In genomic region chr5:70953068-70953467, GRCh38 we compare ENCODE assay signal across 1 cellular context. TPM values are rescaled to one million over a fixed set of nuclear protein-coding genes. Genes with fewer than 3 reads are reported as not detected.
"Had no signal": no experiment of that assay in that cellular context is flagged by ENCODE, and none has a peak within 500 bp of the region (broad histone marks: within the 10 kb centered on the region; RNA-seq: fewer than 3 reads in every experiment).

No MANE protein-coding gene starts in this region.

RNA-seq across cellular contexts. Expression of gene SERF1A, which starts 52.6 kb away (rescaled TPM):
- total RNA-seq: left lobe of liver had no signal
